Comparison of ENCODE assay signal across 8 cellular contexts in genomic region chr3:31531992-31532586, GRCh38. TPM values are rescaled to one million over a fixed set of nuclear protein-coding genes. Genes with fewer than 3 reads are reported as not detected.
DNase-seq lines count a peak whose midpoint lies in the region; ATAC-seq and TF ChIP-seq lines count a peak whose summit lies in the region.

No MANE protein-coding gene starts in this region.

- peak overlapping the region; percentile 98 for H3K27ac Mint-ChIP-seq in activated naive CD8-positive, alpha-beta T cell

- TF ChIP-seq CTCF in GM10248 (IDR thresholded peaks at IDR 0.05; ENCODE audit: control extremely low read depth, extremely low read depth, low read depth, missing control alignments): peak; percentile 0

- no peaks in the 10 kb centered on the region for H3K36me3 Mint-ChIP-seq in activated naive CD8-positive, alpha-beta T cell

- peak; percentile 98 for DNase-seq in GM10248 (ENCODE audit: extremely low spot score)
- DNase-seq in NCI-H1092 treated with DMSO at 0.1 percent for 48 hours (lab: John Stamatoyannopoulos, UW): peak; percentile 93
- DNase-seq in glomerular endothelial cell (ENCODE audit: extremely low read depth, low read depth, low spot score): peak; percentile 68
- peak; percentile 99 for DNase-seq in occipital lobe (lab: John Stamatoyannopoulos, UW)

- POLR2A ChIA-PET in GM10248 (lab: Yijun Ruan, JAX): interaction anchor here (0.7 to 2.4 kb wide), 10 partner anchors 14 to 297 kb away, joined by 3 to 12 read pairs (median 4); no protein-coding TSS in a partner anchor

- H3K9me3 Mint-ChIP-seq in activated naive CD8-positive, alpha-beta T cell (ENCODE audit: low read depth): no peaks in the 10 kb centered on the region

- ATAC-seq in HG02623 (IDR thresholded peaks at IDR 0.05; ENCODE audit: unreplicated experiment) (peak; percentile 81), SK-N-SH treated with all-trans-retinoic acid at 6 μM for 48 hours (peak; percentile 92)

- peak overlapping the region; percentile 92 for H3K27ac ChIP-seq in temporal lobe (ENCODE audit: low read depth, low read length)

- no peak overlapping the region for H3K4me3 Mint-ChIP-seq in activated naive CD8-positive, alpha-beta T cell

- peaks cover 25% of the 10 kb centered on the region for H3K4me1 Mint-ChIP-seq in activated naive CD8-positive, alpha-beta T cell (ENCODE audit: low read depth)

- CTCF ChIA-PET in GM10248 (lab: Yijun Ruan, JAX): interaction anchor here (0.7 to 3.1 kb wide), 22 partner anchors 8 to 762 kb away, joined by 3 to 14 read pairs (median 4); no protein-coding TSS in a partner anchor

- no peaks in the 10 kb centered on the region for H3K27me3 Mint-ChIP-seq in activated naive CD8-positive, alpha-beta T cell

TF ChIP-seq in SK-N-SH treated with all-trans-retinoic acid at 6 μM for 48 hours, 23 proteins besides CTCF, POLR2A, EP300 and RAD21:
- TF ChIP-seq ZFP3 (CRISPR knock-in tag; IDR thresholded peaks at IDR 0.05) (peak; percentile 76; the same call in 1 of the 2 replicates), ZC3H10 (CRISPR knock-in tag; IDR thresholded peaks at IDR 0.05) (no peak), PPARA (CRISPR knock-in tag; IDR thresholded peaks at IDR 0.05; ENCODE audit: borderline replicate concordance) (no peak), TSHZ2 (CRISPR knock-in tag; IDR thresholded peaks at IDR 0.05) (peak; percentile 68; the same call in 1 of the 2 replicates)

RNA-seq across cellular contexts. Expression of gene STT3B, which starts 0.6 kb away (rescaled TPM):
- total RNA-seq in glomerular endothelial cell: 108 and 130 TPM in 2 replicates
- total RNA-seq in occipital lobe: 191 TPM
- 139 TPM for total RNA-seq in temporal lobe

Comparison
In these comparisons a context has a peak if more than half of its experiments do, and no peak if none do; other contexts are left out.
1. Peak in every context shown above with its lines: DNase-seq, ATAC-seq and H3K27ac ChIP-seq.